Comparison of ENCODE assay signal across 1 cellular context in genomic region chr10:44297963-44298362, GRCh38.
TF ChIP-seq lines count a peak whose summit lies in the region.

No MANE protein-coding gene starts in this region.

TF ChIP-seq in H1, 55 proteins besides CTCF, POLR2A, EP300 and RAD21:
- no peak for TF ChIP-seq E2F6 (IDR thresholded peaks at IDR 0.05)
- TF ChIP-seq MAFK (IDR thresholded peaks at IDR 0.05; ENCODE audit: low read depth, low read length): no peak
